Comparison of ENCODE assay signal across 21 cellular contexts in genomic region chr17:78345172-78345571, GRCh38. TPM values are rescaled to one million over a fixed set of nuclear protein-coding genes. Genes with fewer than 3 reads are reported as not detected.
DNase-seq lines count a peak whose midpoint lies in the region; ATAC-seq and TF ChIP-seq lines count a peak whose summit lies in the region.
"Had no signal": no experiment of that assay in that cellular context is flagged by ENCODE, and none has a peak within 500 bp of the region (broad histone marks: within the 10 kb centered on the region; RNA-seq: fewer than 3 reads in every experiment).

No MANE protein-coding gene starts in this region.

- H3K9me3 ChIP-seq in WERI-Rb-1 (ENCODE audit: severe bottlenecking), result no peaks in the 10 kb centered on the region
- H3K9me3 ChIP-seq in gastroesophageal sphincter, result no peaks in the 10 kb centered on the region
- no peaks in the 10 kb centered on the region for H3K9me3 ChIP-seq in gastrocnemius medialis
- H3K9me3 ChIP-seq: BE2C, mucosa of descending colon, right lobe of liver, SJCRH30, tibial nerve had no signal

- peaks cover 58% of the 10 kb centered on the region for H3K4me1 Mint-ChIP-seq in activated CD4-positive, alpha-beta T cell treated with anti-CD3 and anti-CD28 coated beads, Interleukin-2, amount 10 ng/mL, durations not matched to agents 24 days and 14 days

- TF ChIP-seq CTCF in WERI-Rb-1 (IDR thresholded peaks at IDR 0.05; ENCODE audit: low read depth, low read length) (0 out of 2 replicates have a peak, but pooled peaks have one; percentile 7), gastroesophageal sphincter (IDR thresholded peaks at IDR 0.05) (peak in 2 of 4 experiments; percentile 13 to 39), gastrocnemius medialis (IDR thresholded peaks at IDR 0.05 in 4 of 5, conservative IDR thresholded peaks at IDR 0.05 in 1 of 5) (peak in 3 of 5 experiments; percentile 9 to 30 (median 24))

- H3K27me3 Mint-ChIP-seq in activated CD4-positive, alpha-beta T cell treated with anti-CD3 and anti-CD28 coated beads, Interleukin-2, amount 10 ng/mL, durations not matched to agents 24 days and 14 days, result peaks cover 4% of the 10 kb centered on the region
- H3K27me3 Mint-ChIP-seq: activated B cell treated with CpG ODN at 0.5 μM for 24 hours; activated T-helper 17 cell treated with anti-CD3 and anti-CD28 coated beads, Interleukin-2, amount 50 U/mL, for 72 hours; stimulated activated naive CD8-positive, alpha-beta T cell treated with anti-CD3 and anti-CD28 coated beads, Interleukin-15, Interleukin-2, amounts not matched to agents 100 ng/mL and 50 ng/mL, for 24 hours had no signal

- no peak for TF ChIP-seq EP300 in gastroesophageal sphincter (IDR thresholded peaks at IDR 0.05)

- in situ Hi-C loops in gastrocnemius medialis (cut with MboI; ENCODE audit: low sequenced_read_pairs in 4 of 4), result no loop called here

- H3K4me3 ChIP-seq in WERI-Rb-1 (ENCODE audit: low read depth, low read length), result no peak overlapping the region
- H3K4me3 ChIP-seq in gastroesophageal sphincter, result no peak overlapping the region
- no peak overlapping the region for H3K4me3 ChIP-seq in gastrocnemius medialis
- H3K4me3 ChIP-seq: mucosa of descending colon, PC-9, right lobe of liver, SJCRH30, tibial nerve had no signal

- peak overlapping the region; percentile 14 for H3K27ac Mint-ChIP-seq in activated CD4-positive, alpha-beta T cell treated with anti-CD3 and anti-CD28 coated beads, Interleukin-2, amount 10 ng/mL, durations not matched to agents 24 days and 14 days
- H3K27ac Mint-ChIP-seq: activated B cell treated with CpG ODN at 0.5 μM for 24 hours; stimulated activated naive CD8-positive, alpha-beta T cell treated with anti-CD3 and anti-CD28 coated beads, Interleukin-15, Interleukin-2, amounts not matched to agents 100 ng/mL and 50 ng/mL, for 24 hours had no signal

- H3K36me3 ChIP-seq in WERI-Rb-1, result no peaks in the 10 kb centered on the region
- no peaks in the 10 kb centered on the region for H3K36me3 ChIP-seq in gastroesophageal sphincter
- no peaks in the 10 kb centered on the region for H3K36me3 ChIP-seq in gastrocnemius medialis
- H3K36me3 ChIP-seq: BE2C, right lobe of liver, SJCRH30, tibial nerve had no signal

- TF ChIP-seq POLR2A in gastroesophageal sphincter (IDR thresholded peaks at IDR 0.05) (no peak), gastrocnemius medialis (IDR thresholded peaks at IDR 0.05) (no peak)

- peak; percentile 56 for DNase-seq in activated CD4-positive, alpha-beta T cell treated with anti-CD3 and anti-CD28 coated beads, Interleukin-2, amount 10 ng/mL, durations not matched to agents 24 days and 14 days
- no peak for DNase-seq in activated CD4-positive, alpha-beta T cell treated with anti-CD3 and anti-CD28 coated beads for 4 hours
- no peak for DNase-seq in WERI-Rb-1
- DNase-seq in gastrocnemius medialis, result no peak
- no peak for DNase-seq in NCI-H128 (lab: John Stamatoyannopoulos, UW; ENCODE audit: unreplicated experiment)
- DNase-seq in NCI-H345 treated with DMSO at 0.1 percent for 48 hours (lab: John Stamatoyannopoulos, UW; ENCODE audit: unreplicated experiment), result no peak
- DNase-seq in stimulated activated CD8-positive, alpha-beta memory T cell treated with anti-CD3 and anti-CD28 coated beads, Interleukin-4, amount 100 ng/mL, for 48 hours, result no peak
- DNase-seq: 8988T, activated B cell treated with CpG ODN at 0.5 μM for 24 hours, BE2C, GOT3, left colon, mucosa of descending colon, NCI-H774, PC-9, right lobe of liver, SJCRH30 had no signal

- no peak for ATAC-seq in gastroesophageal sphincter
- ATAC-seq in gastrocnemius medialis, result no peak
- ATAC-seq: activated T-helper 17 cell treated with anti-CD3 and anti-CD28 coated beads, Interleukin-2, amount 50 U/mL, for 72 hours; left colon; mucosa of descending colon; right lobe of liver had no signal

- peaks cover 5 to 65% (median 29%) of the 10 kb centered on the region in 3 donors for H3K4me1 ChIP-seq in gastroesophageal sphincter
- H3K4me1 ChIP-seq in gastrocnemius medialis, result peaks cover 64% of the 10 kb centered on the region in 2 donors
- H3K4me1 ChIP-seq: BE2C had no signal

- WGBS in gastroesophageal sphincter (ENCODE audit: low coverage in 1 of 2), 2 donors, result 40 to 73% methylated on average over 8 of the region's 8 CpGs

- H3K27me3 ChIP-seq in WERI-Rb-1 (ENCODE audit: insufficient read depth, low read depth, severe bottlenecking) (no peaks in the 10 kb centered on the region), gastroesophageal sphincter (no peaks in the 10 kb centered on the region), gastrocnemius medialis (no peaks in the 10 kb centered on the region)
- H3K27me3 ChIP-seq: BE2C, right lobe of liver, SJCRH30, tibial nerve had no signal

- H3K27ac ChIP-seq in WERI-Rb-1, result peak overlapping the region; percentile 49
- H3K27ac ChIP-seq in gastroesophageal sphincter, result peak overlapping the region in 3 of 4 donors; percentile 30 to 53 (median 39)
- peak overlapping the region; percentile 81 to 95 (median 86) for H3K27ac ChIP-seq in gastrocnemius medialis
- H3K27ac ChIP-seq: SJCRH30 had no signal

- no peaks in the 10 kb centered on the region for H3K36me3 Mint-ChIP-seq in activated CD4-positive, alpha-beta T cell treated with anti-CD3 and anti-CD28 coated beads, Interleukin-2, amount 10 ng/mL, durations not matched to agents 24 days and 14 days (ENCODE audit: low read depth)

- intact Hi-C loops in activated CD4-positive, alpha-beta T cell treated with anti-CD3 and anti-CD28 coated beads, Interleukin-2, amount 10 ng/mL, durations not matched to agents 24 days and 14 days (cut with micrococcal nuclease), result no loop called here
- intact Hi-C loops in gastrocnemius medialis (cut with DNase I; ENCODE audit: low total_unique reads), result no loop called here

- no peak overlapping the region for H3K4me3 Mint-ChIP-seq in activated CD4-positive, alpha-beta T cell treated with anti-CD3 and anti-CD28 coated beads, Interleukin-2, amount 10 ng/mL, durations not matched to agents 24 days and 14 days
- H3K4me3 Mint-ChIP-seq: activated B cell treated with CpG ODN at 0.5 μM for 24 hours; stimulated activated naive CD8-positive, alpha-beta T cell treated with anti-CD3 and anti-CD28 coated beads, Interleukin-15, Interleukin-2, amounts not matched to agents 100 ng/mL and 50 ng/mL, for 24 hours had no signal

- H3K9me3 Mint-ChIP-seq in activated CD4-positive, alpha-beta T cell treated with anti-CD3 and anti-CD28 coated beads, Interleukin-2, amount 10 ng/mL, durations not matched to agents 24 days and 14 days, result no peaks in the 10 kb centered on the region
- H3K9me3 Mint-ChIP-seq: activated B cell treated with CpG ODN at 0.5 μM for 24 hours; activated T-helper 17 cell treated with anti-CD3 and anti-CD28 coated beads, Interleukin-2, amount 50 U/mL, for 72 hours; stimulated activated naive CD8-positive, alpha-beta T cell treated with anti-CD3 and anti-CD28 coated beads, Interleukin-15, Interleukin-2, amounts not matched to agents 100 ng/mL and 50 ng/mL, for 24 hours had no signal

RNA-seq across cellular contexts. Expression of gene SOCS3, which starts 14.7 kb away (rescaled TPM):
- 78.3 and 81.5 TPM in 2 replicates for total RNA-seq in activated CD4-positive, alpha-beta T cell treated with anti-CD3 and anti-CD28 coated beads, Interleukin-2, amount 10 ng/mL, durations not matched to agents 24 days and 14 days
- 100 to 1,000 TPM in 1 of 4 donors, 10 to 100 TPM in 3; 11.5 to 423 (median 38.2) TPM for total RNA-seq in gastroesophageal sphincter
- 10 to 100 TPM in 3 of 4 donors, 1 to 10 TPM in 1; 4.5 to 44.2 (median 16.4) TPM for total RNA-seq in gastrocnemius medialis

RNA-seq across cellular contexts. Expression of gene PGS1, which starts 33.3 kb away (rescaled TPM):
- total RNA-seq in activated CD4-positive, alpha-beta T cell treated with anti-CD3 and anti-CD28 coated beads, Interleukin-2, amount 10 ng/mL, durations not matched to agents 24 days and 14 days, result 65.6 and 67.8 TPM in 2 replicates
- total RNA-seq in gastroesophageal sphincter (10 to 100 TPM; 24.1 to 53.0 (median 38.8) TPM), gastrocnemius medialis (10 to 100 TPM; 16.6 to 30.0 (median 21.8) TPM)
